ENCODE assay signal across 8 cellular contexts in the genomic region with DNA sequence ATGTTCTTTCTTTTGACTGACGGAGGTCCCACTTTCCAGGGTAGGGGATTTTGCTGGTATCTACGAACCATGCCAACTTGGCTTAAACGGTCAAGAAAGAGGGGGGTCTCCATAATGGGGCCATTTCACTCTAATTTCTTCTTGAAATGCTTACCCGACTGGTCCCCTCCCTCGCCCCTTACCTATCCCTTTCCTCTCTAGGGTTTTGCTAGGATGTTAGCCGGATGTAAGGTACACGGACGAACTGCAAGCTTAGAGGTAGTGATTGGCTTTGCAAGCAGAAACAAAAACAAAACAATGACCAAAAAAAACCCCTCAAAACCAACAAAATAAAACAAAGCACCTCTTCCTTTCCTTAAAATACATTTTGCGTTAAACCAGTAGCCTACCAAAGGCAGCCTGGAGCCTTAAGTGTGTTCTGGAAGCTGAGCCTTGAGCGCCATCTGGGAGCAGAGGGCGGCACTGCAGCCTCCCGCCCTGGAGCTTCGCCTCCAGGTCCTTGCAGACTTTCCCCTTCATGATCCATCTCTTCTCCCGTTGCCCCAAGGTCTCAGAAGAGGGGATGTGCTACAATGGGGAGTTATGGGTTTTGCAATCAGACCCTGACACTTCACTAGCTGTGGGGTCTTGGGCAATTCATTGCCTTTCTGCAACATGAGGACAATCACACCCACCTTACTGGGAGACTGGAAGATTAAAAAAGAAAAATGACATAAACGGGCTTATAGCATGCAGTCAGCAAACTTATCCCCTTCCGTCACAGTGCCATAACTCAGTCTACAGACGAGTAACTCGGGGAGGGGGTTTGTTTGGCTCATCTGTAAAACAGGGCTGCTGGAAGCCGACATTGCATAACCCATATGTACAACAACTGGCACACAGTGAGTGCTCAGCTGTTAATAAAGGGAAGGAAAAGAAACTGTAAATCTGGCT.
DNase-seq lines count a peak whose midpoint lies in the region; ATAC-seq and TF ChIP-seq lines count a peak whose summit lies in the region.
"Not testable (repeated sequence)": the region's sequence is repeated elsewhere in the genome, so short reads cannot be mapped to it uniquely, and the experiment has no call there.

No MANE protein-coding gene starts in this region.

- in situ Hi-C loops in brain microvascular endothelial cell (cut with HindIII; ENCODE audit: low pct_ligation_motif_present, low sequenced_read_pairs), result not testable (repeated sequence)

- not testable (repeated sequence) for H3K9me3 ChIP-seq in CD4-positive, CD25-positive, alpha-beta regulatory T cell (ENCODE audit: control insufficient read depth in 2 of 2, low read length in 2 of 2); gastroesophageal sphincter

- H3K36me3 Mint-ChIP-seq in CD4-positive, CD25-positive, alpha-beta regulatory T cell, result not testable (repeated sequence)

- not testable (repeated sequence) for H3K4me3 Mint-ChIP-seq in CD4-positive, CD25-positive, alpha-beta regulatory T cell

- H3K9me3 Mint-ChIP-seq in CD4-positive, CD25-positive, alpha-beta regulatory T cell, result not testable (repeated sequence)

- TF ChIP-seq EP300 in gastroesophageal sphincter (IDR thresholded peaks at IDR 0.05), result not testable (repeated sequence)

- H3K27ac Mint-ChIP-seq in CD4-positive, CD25-positive, alpha-beta regulatory T cell, result not testable (repeated sequence)

- H3K27me3 ChIP-seq in CD4-positive, CD25-positive, alpha-beta regulatory T cell (ENCODE audit: control insufficient read depth, insufficient read depth, low read length); brain microvascular endothelial cell (replicated peaks); gastroesophageal sphincter: not testable (repeated sequence)

- H3K4me1 Mint-ChIP-seq in CD4-positive, CD25-positive, alpha-beta regulatory T cell, result not testable (repeated sequence)

- not testable (repeated sequence) for H3K27me3 Mint-ChIP-seq in CD4-positive, CD25-positive, alpha-beta regulatory T cell

- not testable (repeated sequence) for H3K27ac ChIP-seq in CD4-positive, CD25-positive, alpha-beta regulatory T cell (ENCODE audit: insufficient read depth, low read length, poor library complexity, severe bottlenecking); brain microvascular endothelial cell; gastroesophageal sphincter

- not testable (repeated sequence) for TF ChIP-seq POLR2A in gastroesophageal sphincter (IDR thresholded peaks at IDR 0.05)

- ATAC-seq in CD4-positive, CD25-positive, alpha-beta regulatory T cell (ENCODE audit: low read depth in 2 of 2), result peak; percentile 50 to 56
- peak; percentile 48 for ATAC-seq in GM21786 (IDR thresholded peaks at IDR 0.05; ENCODE audit: unreplicated experiment)
- ATAC-seq in gastroesophageal sphincter, result peak; percentile 72

- H3K36me3 ChIP-seq in CD4-positive, CD25-positive, alpha-beta regulatory T cell (ENCODE audit: control insufficient read depth, insufficient read depth, low read length); brain microvascular endothelial cell (replicated peaks); gastroesophageal sphincter: not testable (repeated sequence)

- H3K4me3 ChIP-seq in CD4-positive, CD25-positive, alpha-beta regulatory T cell (ENCODE audit: low read depth, low read length); WI38 (ENCODE audit: low read depth, low read length); brain microvascular endothelial cell (ENCODE audit: low read depth, low read length); gastroesophageal sphincter: not testable (repeated sequence)

- DNase-seq in CD4-positive, CD25-positive, alpha-beta regulatory T cell, result peak in 2 of 3 donors; percentile 11 to 22
- DNase-seq in NCI-H2029 treated with DMSO at 0.1 percent for 48 hours (lab: John Stamatoyannopoulos, UW) (peak; percentile 0), middle frontal gyrus (ENCODE audit: extremely low spot score, low spot score) (peak; percentile 2)
- DNase-seq in brain microvascular endothelial cell, result not testable (repeated sequence)
- peak; percentile 24 for DNase-seq in stimulated activated CD8-positive, alpha-beta memory T cell treated with anti-CD3 and anti-CD28 coated beads, Interleukin-4, amount 100 ng/mL, for 48 hours

- 0 to 2% methylated on average over 4 of the region's 19 CpGs for WGBS in gastroesophageal sphincter (ENCODE audit: low coverage in 1 of 2), 2 donors

- peak; percentile 56 for TF ChIP-seq CTCF in WI38 (IDR thresholded peaks at IDR 0.05; ENCODE audit: low read depth, low read length)
- TF ChIP-seq CTCF in brain microvascular endothelial cell (IDR thresholded peaks at IDR 0.05; ENCODE audit: low read depth, low read length, missing control alignments), result peak; percentile 77
- TF ChIP-seq CTCF in gastroesophageal sphincter (IDR thresholded peaks at IDR 0.05), result peak; percentile 16 to 72 (median 52)

- not testable (repeated sequence) for H3K4me1 ChIP-seq in CD4-positive, CD25-positive, alpha-beta regulatory T cell (ENCODE audit: control insufficient read depth, insufficient read depth, low read length, poor library complexity, severe bottlenecking); gastroesophageal sphincter
